8 cellular contexts compared by ENCODE assay signal in genomic region chr5:109409061-109409843, GRCh38.
DNase-seq lines count a peak whose midpoint lies in the region; ATAC-seq lines count a peak whose summit lies in the region.

No MANE protein-coding gene starts in this region.

- DNase-seq in NCI-H510A treated with DMSO at 0.1 percent for 48 hours (lab: John Stamatoyannopoulos, UW) (peak; percentile 7), NCI-H510A (lab: John Stamatoyannopoulos, UW) (no peak), NCI-H2196 treated with DMSO at 0.1 percent for 48 hours (lab: John Stamatoyannopoulos, UW; ENCODE audit: unreplicated experiment) (peak; percentile 54), kidney glomerular epithelial cell (lab: John Stamatoyannopoulos, UW) (peak; percentile 82)
- peak; percentile 62 for DNase-seq in activated CD4-positive, CD25-positive, alpha-beta regulatory T cell treated with anti-CD3 and anti-CD28 coated beads, Interleukin-2, amount 50 U/mL, for 16 hours (ENCODE audit: low read depth, low spot score)
- peak; percentile 85 for DNase-seq in central memory CD4-positive, alpha-beta T cell
- DNase-seq in stimulated activated CD4-positive, alpha-beta T cell treated with anti-CD3 and anti-CD28 coated beads, Interleukin-1b, Interleukin-23, amount 100 ng/mL, for 1 hour (ENCODE audit: low read depth in 2 of 2), result peak; percentile 40 to 48

- peak; percentile 24 for ATAC-seq in HG02981 (IDR thresholded peaks at IDR 0.05; ENCODE audit: unreplicated experiment)
